ENCODE assay signal across 15 cellular contexts in the genomic region with DNA sequence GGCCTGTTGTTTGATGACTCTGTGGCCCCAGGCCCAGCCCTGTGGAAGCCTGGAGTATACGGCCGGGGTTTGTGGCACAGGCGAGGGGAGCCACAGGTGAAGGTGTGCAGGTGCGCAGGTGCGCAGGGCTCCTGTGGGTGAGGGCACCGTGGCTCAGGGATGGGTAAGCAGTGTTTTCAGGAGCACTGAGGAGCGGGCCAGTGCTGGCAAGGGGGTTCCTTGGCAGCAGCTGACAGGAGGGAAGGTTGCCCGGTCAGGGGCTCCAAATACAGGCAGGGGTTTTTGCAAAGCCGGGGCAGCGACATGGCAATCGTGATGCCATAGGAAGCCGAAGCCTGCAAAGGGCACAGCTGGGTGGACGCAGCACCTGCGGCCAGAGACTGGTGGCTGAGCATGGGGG. TPM values are rescaled to one million over a fixed set of nuclear protein-coding genes. Genes with fewer than 3 reads are reported as not detected.
DNase-seq lines count a peak whose midpoint lies in the region; ATAC-seq and TF ChIP-seq lines count a peak whose summit lies in the region.
"Had no signal": no experiment of that assay in that cellular context is flagged by ENCODE, and none has a peak within 500 bp of the region (broad histone marks: within the 10 kb centered on the region; RNA-seq: fewer than 3 reads in every experiment).

No MANE protein-coding gene starts in this region.

- H3K27ac ChIP-seq in SJSA1, result peak overlapping the region; percentile 93
- no peak overlapping the region for H3K27ac ChIP-seq in osteoblast (ENCODE audit: low read depth, low read length)
- H3K27ac ChIP-seq in thyroid gland, result peak overlapping the region in 2 of 3 donors; percentile 65 to 86
- no peak overlapping the region for H3K27ac ChIP-seq in coronary artery
- H3K27ac ChIP-seq: 22Rv1 had no signal

- no peak for ATAC-seq in HG02885 (IDR thresholded peaks at IDR 0.05; ENCODE audit: poor library complexity, unreplicated experiment)
- ATAC-seq: CD8-positive, alpha-beta T cell had no signal

- H4K20me1 ChIP-seq in osteoblast (ENCODE audit: insufficient read depth, low read length), result peaks cover 46% of the 10 kb centered on the region

- no peak for TF ChIP-seq POLR2A in thyroid gland (IDR thresholded peaks at IDR 0.05)

- H3K79me2 ChIP-seq in osteoblast (ENCODE audit: insufficient read depth, low read length), result peaks cover 78% of the 10 kb centered on the region

- in situ Hi-C loops in G401 (cut with HindIII; ENCODE audit: low sequenced_read_pairs), result no loop called here

- H3K4me2 ChIP-seq in osteoblast (ENCODE audit: insufficient read depth, low read length), result no peak overlapping the region
- H3K4me2 ChIP-seq: GM23338 had no signal

- H2AFZ ChIP-seq in osteoblast (ENCODE audit: low read length), result no peak overlapping the region
- H2AFZ ChIP-seq: GM23338 had no signal

- DNase-seq in activated effector memory CD4-positive, alpha-beta T cell treated with anti-CD3 and anti-CD28 coated beads, Interleukin-2, amount 50 U/mL, for 16 hours, result peak; percentile 55
- DNase-seq in activated effector memory CD4-positive, alpha-beta T cell treated with Interleukin-2 at 50 U/mL for 16 hours, result no peak
- DNase-seq in SJSA1 (ENCODE audit: low read depth in 1 of 2, low spot score in 2 of 2), result no peak
- DNase-seq in osteoblast (ENCODE audit: insufficient read length, low spot score, missing footprints), result peak; percentile 29
- no peak for DNase-seq in thyroid gland
- DNase-seq in G401 (ENCODE audit: low spot score), result no peak
- no peak for DNase-seq in coronary artery (ENCODE audit: low spot score)
- DNase-seq: Caco-2; CD8-positive, alpha-beta T cell; DMS53; H7; IMR-90 had no signal

- H3K4me1 ChIP-seq in SJSA1 (replicated peaks), result peaks cover 54% of the 10 kb centered on the region
- peaks cover 1% of the 10 kb centered on the region for H3K4me1 ChIP-seq in osteoblast (ENCODE audit: insufficient read depth, low read length)
- peaks cover 28 to 36% of the 10 kb centered on the region in 2 donors for H3K4me1 ChIP-seq in thyroid gland

- H3K36me3 ChIP-seq in SJSA1, result peaks cover 52% of the 10 kb centered on the region
- H3K36me3 ChIP-seq in osteoblast (ENCODE audit: insufficient read depth, low read length), result peaks cover 3% of the 10 kb centered on the region
- no peaks in the 10 kb centered on the region for H3K36me3 ChIP-seq in thyroid gland

- WGBS in thyroid gland, 2 donors, result 96 to 97% methylated on average over 14 of the region's 14 CpGs

- intact Hi-C loops in thyroid gland (cut with DNase I), result no loop called here

- TF ChIP-seq CTCF in osteoblast (IDR thresholded peaks at IDR 0.05; ENCODE audit: extremely low read depth, low read depth, low read length) (no peak), thyroid gland (IDR thresholded peaks at IDR 0.05) (no peak), coronary artery (IDR thresholded peaks at IDR 0.05) (no peak)

- H3K27me3 ChIP-seq in SJSA1 (replicated peaks) (no peaks in the 10 kb centered on the region), osteoblast (ENCODE audit: insufficient read depth, low read length) (no peaks in the 10 kb centered on the region), thyroid gland (no peaks in the 10 kb centered on the region)

- H3K4me3 ChIP-seq in SJSA1 (no peak overlapping the region), osteoblast (ENCODE audit: insufficient read depth, low read length) (no peak overlapping the region), thyroid gland (replicated peaks in 1 of 3) (no peak overlapping the region), coronary artery (no peak overlapping the region)
- H3K4me3 ChIP-seq: GM23338 had no signal

- no peaks in the 10 kb centered on the region for H3K9me3 ChIP-seq in SJSA1 (replicated peaks)
- no peaks in the 10 kb centered on the region for H3K9me3 ChIP-seq in osteoblast (ENCODE audit: low read depth, low read length)
- H3K9me3 ChIP-seq in thyroid gland, result no peaks in the 10 kb centered on the region

RNA-seq across cellular contexts. Expression of a gene that starts 20.7 kb away (rescaled TPM):
- total RNA-seq in SJSA1 (2014; rRNA removed; shearing (Covaris generic)), result 43.5 and 66.9 TPM in 2 replicates
- total RNA-seq in osteoblast (37.4 and 47.4 TPM in 2 replicates), thyroid gland (10 to 100 TPM; 40.6 to 80.5 (median 65.3) TPM)
- 5.3 and 14.7 TPM in 2 replicates for total RNA-seq in G401 (2014; rRNA removed; shearing (Covaris generic))

Comparison
In these comparisons a context has a peak if more than half of its experiments do, and no peak if none do; other contexts are left out.
1. DNase-seq: peak in activated effector memory CD4-positive, alpha-beta T cell treated with anti-CD3 and anti-CD28 coated beads, Interleukin-2, amount 50 U/mL, for 16 hours (single experiment) and osteoblast (single experiment); none in activated effector memory CD4-positive, alpha-beta T cell treated with Interleukin-2 at 50 U/mL for 16 hours (single experiment), SJSA1 (0 of 2), thyroid gland (0 of 2), G401 (single experiment) and coronary artery (single experiment).
2. H3K27ac ChIP-seq: peak in SJSA1 (single experiment) and thyroid gland (2 of 3); none in osteoblast (single experiment) and coronary artery (0 of 2).